Comparison of ENCODE assay signal across 8 cellular contexts in genomic region chr1:8604041-8604942, GRCh38.
DNase-seq lines count a peak whose midpoint lies in the region; ATAC-seq and TF ChIP-seq lines count a peak whose summit lies in the region.

No MANE protein-coding gene starts in this region.

- no peak overlapping the region for H3K4me3 ChIP-seq in DOHH2 (ENCODE audit: low read length)

- no peaks in the 10 kb centered on the region for H3K36me3 ChIP-seq in DOHH2 (ENCODE audit: control insufficient read depth, low read length)

- H3F3A ChIP-seq in DOHH2 (ENCODE audit: control insufficient read depth, insufficient read depth): no peaks in the 10 kb centered on the region

- no peaks in the 10 kb centered on the region for H3K9me2 ChIP-seq in DOHH2 (replicated peaks; ENCODE audit: control insufficient read depth, low read length)

- H3K4me2 ChIP-seq in DOHH2 (ENCODE audit: low read length): peak overlapping the region; percentile 37

- no peaks in the 10 kb centered on the region for H3K27me3 ChIP-seq in DOHH2 (ENCODE audit: control insufficient read depth, low read length)

- no peaks in the 10 kb centered on the region for H3K79me2 ChIP-seq in DOHH2 (ENCODE audit: control insufficient read depth, low read length)

- ATAC-seq in GM21360 (IDR thresholded peaks at IDR 0.05; ENCODE audit: unreplicated experiment) (peak; percentile 81), HG03521 (IDR thresholded peaks at IDR 0.05; ENCODE audit: unreplicated experiment) (peak; percentile 55)

- peaks cover 11% of the 10 kb centered on the region for H4K20me1 ChIP-seq in DOHH2 (ENCODE audit: control insufficient read depth, insufficient read depth, low read depth, low read length)

- H3K9me3 ChIP-seq in DOHH2 (ENCODE audit: control insufficient read depth, insufficient read depth, low read length): no peaks in the 10 kb centered on the region

- H3K27ac ChIP-seq in DOHH2 (ENCODE audit: low read depth, low read length): no peak overlapping the region

- no peak for TF ChIP-seq CTCF in DOHH2 (IDR thresholded peaks at IDR 0.05; ENCODE audit: low read depth, low read length, poor library complexity, severe bottlenecking)

- DNase-seq in glomerular visceral epithelial cell (ENCODE audit: extremely low spot score) (peak; percentile 33), occipital lobe (lab: John Stamatoyannopoulos, UW) (no peak), NCI-H2227 (lab: John Stamatoyannopoulos, UW; ENCODE audit: unreplicated experiment) (no peak), globus pallidus (ENCODE audit: low spot score) (no peak), hippocampal formation (lab: John Stamatoyannopoulos, UW) (no peak)

- H3K4me1 ChIP-seq in DOHH2 (ENCODE audit: control insufficient read depth, low read length): peaks cover 17% of the 10 kb centered on the region
